ENCODE assay signal across 20 cellular contexts in genomic region chr1:113608371-113608770, GRCh38.
DNase-seq lines count a peak whose midpoint lies in the region.
"Had no signal": no experiment of that assay in that cellular context is flagged by ENCODE, and none has a peak within 500 bp of the region (broad histone marks: within the 10 kb centered on the region; RNA-seq: fewer than 3 reads in every experiment).

No MANE protein-coding gene starts in this region.

- intact Hi-C loops in posterior cingulate gyrus (cut with DNase I) = no loop called here

- DNase-seq in NCI-H2171 treated with DMSO at 0.1 percent for 48 hours (lab: John Stamatoyannopoulos, UW) (peak; percentile 59), NCI-H2171 (lab: John Stamatoyannopoulos, UW) (no peak), brain pericyte (ENCODE audit: low read depth, low spot score) (peak; percentile 10), left kidney (ENCODE audit: low read depth, low spot score) (peak; percentile 27), smooth muscle cell of the brain vasculature (ENCODE audit: low read depth, low spot score) (peak; percentile 12), posterior cingulate gyrus (no peak)
- no peak for DNase-seq in activated CD4-positive, alpha-beta T cell treated with anti-CD3 and anti-CD28 coated beads, Interleukin-2, amount 50 U/mL, for 4 hours
- no peak for DNase-seq in activated CD8-positive, alpha-beta memory T cell treated with anti-CD3 and anti-CD28 coated beads, Interleukin-2, amount 50 U/mL, for 48 hours
- DNase-seq: BE2C, GM23248, H9, KBM-7, MG63, NCI-H1105 treated with DMSO at 0.1 percent for 48 hours, NCI-H146, NCI-H1930, NCI-H524, NCI-H82, Right ventricle myocardium superior, RPMI8226 had no signal

Comparison
In these comparisons a context has a peak if more than half of its experiments do, and no peak if none do; other contexts are left out.
1. DNase-seq: peak in NCI-H2171 treated with DMSO at 0.1 percent for 48 hours (single experiment), brain pericyte (single experiment), left kidney (single experiment) and smooth muscle cell of the brain vasculature (single experiment); none in NCI-H2171 (single experiment), activated CD4-positive, alpha-beta T cell treated with anti-CD3 and anti-CD28 coated beads, Interleukin-2, amount 50 U/mL, for 4 hours (0 of 2), activated CD8-positive, alpha-beta memory T cell treated with anti-CD3 and anti-CD28 coated beads, Interleukin-2, amount 50 U/mL, for 48 hours (single experiment) and posterior cingulate gyrus (0 of 10).